ENCODE assay signal across 18 cellular contexts in the genomic region with DNA sequence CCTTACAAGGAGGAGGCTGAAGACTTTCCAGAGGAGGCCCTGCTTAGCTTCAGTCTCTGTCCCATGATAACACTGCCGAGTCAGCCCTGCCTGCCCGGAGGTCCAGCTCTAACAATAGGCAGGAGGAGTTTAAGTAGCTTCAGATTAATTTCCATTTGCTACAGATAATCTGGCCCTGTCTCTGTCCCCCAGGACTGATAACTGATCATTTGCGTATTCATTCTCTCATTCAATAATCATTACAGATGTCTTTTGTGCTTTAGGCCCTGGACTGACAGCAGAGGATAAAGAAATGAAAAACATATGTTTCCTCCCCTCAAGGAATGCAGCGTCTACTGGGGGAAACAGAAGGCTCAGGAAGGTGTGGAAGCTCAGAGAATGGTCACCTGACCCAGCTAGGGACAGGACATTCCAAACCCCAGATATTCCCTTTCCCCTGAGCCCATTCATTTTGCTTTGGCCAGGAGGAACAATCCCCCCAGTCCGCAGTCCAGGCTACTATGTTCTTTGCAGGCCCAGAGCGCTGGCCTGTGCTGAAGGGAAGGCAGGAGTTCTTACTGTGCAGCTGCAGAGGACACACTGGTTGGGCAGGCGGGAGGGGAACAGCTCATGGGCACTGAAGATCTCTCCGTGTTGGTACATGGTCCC. TPM values are rescaled to one million over a fixed set of nuclear protein-coding genes. Genes with fewer than 3 reads are reported as not detected.
DNase-seq lines count a peak whose midpoint lies in the region; ATAC-seq and TF ChIP-seq lines count a peak whose summit lies in the region.
"Had no signal": no experiment of that assay in that cellular context is flagged by ENCODE, and none has a peak within 500 bp of the region (broad histone marks: within the 10 kb centered on the region; RNA-seq: fewer than 3 reads in every experiment).

No MANE protein-coding gene starts in this region.

- no CpG with 5 or more reads among the region's 8 CpGs for WGBS in neuronal stem cell (ENCODE audit: extremely low coverage in 2 of 2, insufficient read length in 2 of 2, insufficient replicate concordance in 1 of 2), 2 donors

- no peak overlapping the region for H2BK15ac ChIP-seq in neuronal stem cell (ENCODE audit: low read length)

- H2AFZ ChIP-seq in neuronal stem cell (ENCODE audit: low read length), result peak overlapping the region; percentile 83

- H3K9me3 ChIP-seq in cardiac muscle cell (ENCODE audit: low read depth) (no peaks in the 10 kb centered on the region), neuronal stem cell (replicated peaks in 1 of 2; ENCODE audit: control insufficient read depth in 2 of 2, insufficient read depth in 1 of 2, low read depth in 1 of 2, low read length in 2 of 2) (no peaks in the 10 kb centered on the region)
- H3K9me3 ChIP-seq in effector memory CD4-positive, alpha-beta T cell (ENCODE audit: control insufficient read depth, low read length), result no peaks in the 10 kb centered on the region
- H3K9me3 ChIP-seq: upper lobe of left lung had no signal

- H3K27ac ChIP-seq in cardiac muscle cell, result peak overlapping the region; percentile 77
- H3K27ac ChIP-seq in neuronal stem cell (replicated peaks; ENCODE audit: low read length), result no peak overlapping the region
- no peak overlapping the region for H3K27ac ChIP-seq in effector memory CD4-positive, alpha-beta T cell (ENCODE audit: insufficient read depth, low read length, poor library complexity, severe bottlenecking)
- H3K27ac ChIP-seq: KMS-11, upper lobe of left lung had no signal

- peaks cover 11% of the 10 kb centered on the region for H3K4me1 Mint-ChIP-seq in WTC11

- no peaks in the 10 kb centered on the region for H3K27me3 Mint-ChIP-seq in WTC11 (ENCODE audit: low read depth)

- H3K79me1 ChIP-seq in neuronal stem cell (ENCODE audit: low read depth, low read length), result no peaks in the 10 kb centered on the region

- no peak overlapping the region for H3K9ac ChIP-seq in neuronal stem cell (ENCODE audit: low read depth, low read length, poor library complexity)
- H3K9ac ChIP-seq: KMS-11 had no signal

- H2AK5ac ChIP-seq in neuronal stem cell (ENCODE audit: low read depth, low read length), result no peak overlapping the region

- no peak overlapping the region for H4K8ac ChIP-seq in neuronal stem cell (ENCODE audit: low read depth, low read length)

- H3K27ac Mint-ChIP-seq in WTC11, result peak overlapping the region; percentile 26; the same call in 1 of the 2 replicates
- H3K27ac Mint-ChIP-seq: T-helper 1 cell treated with Interleukin-12 subunit alpha and Interleukin-12 subunit beta and Interleukin-4 antibody, amounts not matched to agents 30 μg/mL and 1 μg/mL, for 36 hours had no signal

- H2BK5ac ChIP-seq in neuronal stem cell (ENCODE audit: low read length), result no peak overlapping the region

- H3K4me3 ChIP-seq in cardiac muscle cell (no peak overlapping the region), neuronal stem cell (ENCODE audit: low read length in 2 of 2) (no peak overlapping the region)
- H3K4me3 ChIP-seq in effector memory CD4-positive, alpha-beta T cell (ENCODE audit: insufficient read depth, low read depth, low read length, poor library complexity, severe bottlenecking), result no peak overlapping the region
- H3K4me3 ChIP-seq: upper lobe of left lung had no signal

- H3K4me1 ChIP-seq in cardiac muscle cell (ENCODE audit: low read depth) (peaks cover 12% of the 10 kb centered on the region), neuronal stem cell (ENCODE audit: control insufficient read depth in 2 of 2, insufficient read depth in 1 of 2, low read depth in 1 of 2, low read length in 2 of 2) (peaks cover 7 to 10% of the 10 kb centered on the region in 2 donors)
- no peaks in the 10 kb centered on the region for H3K4me1 ChIP-seq in effector memory CD4-positive, alpha-beta T cell (ENCODE audit: control insufficient read depth, insufficient read depth, low read length, poor library complexity, severe bottlenecking)
- H3K4me1 ChIP-seq: upper lobe of left lung had no signal

- H2BK120ac ChIP-seq in neuronal stem cell (ENCODE audit: low read depth, low read length), result no peak overlapping the region

- H3K23ac ChIP-seq in neuronal stem cell (ENCODE audit: low read depth, low read length, poor library complexity), result no peak overlapping the region

- H4K91ac ChIP-seq in neuronal stem cell (ENCODE audit: low read depth, low read length, poor library complexity), result no peak overlapping the region

- H3K4me2 ChIP-seq in neuronal stem cell (ENCODE audit: insufficient read depth, low read length, poor library complexity, severe bottlenecking), result no peak overlapping the region
- H3K4me2 ChIP-seq: KMS-11 had no signal

- no peak overlapping the region for H3K4me3 Mint-ChIP-seq in WTC11
- H3K4me3 Mint-ChIP-seq: T-helper 1 cell treated with Interleukin-12 subunit alpha and Interleukin-12 subunit beta and Interleukin-4 antibody, amounts not matched to agents 30 μg/mL and 1 μg/mL, for 36 hours had no signal

- H3K18ac ChIP-seq in neuronal stem cell (ENCODE audit: low read length), result peak overlapping the region; percentile 66

- H3K36me3 Mint-ChIP-seq in WTC11, result no peaks in the 10 kb centered on the region

- H2BK12ac ChIP-seq in neuronal stem cell (ENCODE audit: low read length), result no peak overlapping the region

- intact Hi-C loops in left colon (cut with DNase I, micrococcal nuclease), result no loop called here

- H3K36me3 ChIP-seq in cardiac muscle cell, result no peaks in the 10 kb centered on the region
- no peaks in the 10 kb centered on the region for H3K36me3 ChIP-seq in neuronal stem cell (replicated peaks in 1 of 2; ENCODE audit: control insufficient read depth in 2 of 2, insufficient read depth in 2 of 2, low read length in 2 of 2)
- no peaks in the 10 kb centered on the region for H3K36me3 ChIP-seq in effector memory CD4-positive, alpha-beta T cell (ENCODE audit: control insufficient read depth, insufficient read depth, low read length)
- H3K36me3 ChIP-seq: upper lobe of left lung had no signal

- ATAC-seq in WTC11 (peak; percentile 58), HG03159 (IDR thresholded peaks at IDR 0.05; ENCODE audit: unreplicated experiment) (no peak), left colon (no peak)

- TF ChIP-seq CTCF in WTC11 (IDR thresholded peaks at IDR 0.05) (no peak), cardiac muscle cell (IDR thresholded peaks at IDR 0.05; ENCODE audit: low read depth, low read length) (no peak)

- CTCF ChIA-PET in WTC11 (lab: Charles Lee), result interaction anchor here (0.8 to 2.3 kb wide), 10 partner anchors 9 to 389 kb away, joined by 3 to 43 read pairs (median 6); a partner anchor contains a TSS

- DNase-seq in ELF-1 (ENCODE audit: low read depth, low spot score) (peak; percentile 51), WTC11 (ENCODE audit: low spot score) (no peak), cardiac muscle cell (ENCODE audit: low read depth in 1 of 2, low spot score in 1 of 2) (peak; percentile 32 to 87), neuronal stem cell (ENCODE audit: low spot score) (no peak), left colon (no peak), RKO (ENCODE audit: low spot score) (no peak)
- no peak for DNase-seq in effector memory CD4-positive, alpha-beta T cell
- DNase-seq: activated effector memory CD4-positive, alpha-beta T cell treated with Interleukin-2 at 50 U/mL for 16 hours; AML-193; DMS79; NCI-H1436; NCI-H345; occipital lobe; upper lobe of left lung had no signal

- H3K9me3 Mint-ChIP-seq in WTC11, result no peaks in the 10 kb centered on the region
- H3K9me3 Mint-ChIP-seq: T-helper 1 cell treated with Interleukin-12 subunit alpha and Interleukin-12 subunit beta and Interleukin-4 antibody, amounts not matched to agents 30 μg/mL and 1 μg/mL, for 36 hours had no signal

- POLR2A ChIA-PET in WTC11 (lab: Charles Lee), result interaction anchor here (0.5 to 1.4 kb wide), 2 partner anchors 10 to 14 kb away, joined by 3 to 4 read pairs; no protein-coding TSS in a partner anchor

- no peak overlapping the region for H3K4ac ChIP-seq in neuronal stem cell (ENCODE audit: low read length)

- no peaks in the 10 kb centered on the region for H3K27me3 ChIP-seq in cardiac muscle cell
- peaks cover 0 to 3% (median 0%) of the 10 kb centered on the region in 3 experiments for H3K27me3 ChIP-seq in neuronal stem cell (ENCODE audit: control insufficient read depth in 3 of 3, insufficient read depth in 3 of 3, low read depth in 1 of 3, low read length in 3 of 3)
- H3K27me3 ChIP-seq in effector memory CD4-positive, alpha-beta T cell (replicated peaks; ENCODE audit: control insufficient read depth, insufficient read depth, low read length, poor library complexity, severe bottlenecking), result no peaks in the 10 kb centered on the region
- H3K27me3 ChIP-seq: upper lobe of left lung had no signal

- peak overlapping the region; percentile 3 for H3K14ac ChIP-seq in neuronal stem cell (ENCODE audit: low read length)

TF ChIP-seq in WTC11, 78 proteins besides CTCF, POLR2A, EP300 and RAD21 (continues in another document):
- no peak for TF ChIP-seq ZBTB21 (CRISPR knock-in tag; IDR thresholded peaks at IDR 0.05; ENCODE audit: borderline replicate concordance)
- TF ChIP-seq FOXK1 (CRISPR knock-in tag; IDR thresholded peaks at IDR 0.05), result no peak
- TF ChIP-seq JAZF1 (CRISPR knock-in tag; IDR thresholded peaks at IDR 0.05), result no peak
- no peak for TF ChIP-seq NFATC4 (CRISPR knock-in tag; IDR thresholded peaks at IDR 0.05)
- TF ChIP-seq SMAD3 (CRISPR knock-in tag; IDR thresholded peaks at IDR 0.05; ENCODE audit: borderline replicate concordance), result no peak
- TF ChIP-seq ZNF263 (CRISPR knock-in tag; IDR thresholded peaks at IDR 0.05; ENCODE audit: low read depth), result no peak
- TF ChIP-seq, protein P1, sequence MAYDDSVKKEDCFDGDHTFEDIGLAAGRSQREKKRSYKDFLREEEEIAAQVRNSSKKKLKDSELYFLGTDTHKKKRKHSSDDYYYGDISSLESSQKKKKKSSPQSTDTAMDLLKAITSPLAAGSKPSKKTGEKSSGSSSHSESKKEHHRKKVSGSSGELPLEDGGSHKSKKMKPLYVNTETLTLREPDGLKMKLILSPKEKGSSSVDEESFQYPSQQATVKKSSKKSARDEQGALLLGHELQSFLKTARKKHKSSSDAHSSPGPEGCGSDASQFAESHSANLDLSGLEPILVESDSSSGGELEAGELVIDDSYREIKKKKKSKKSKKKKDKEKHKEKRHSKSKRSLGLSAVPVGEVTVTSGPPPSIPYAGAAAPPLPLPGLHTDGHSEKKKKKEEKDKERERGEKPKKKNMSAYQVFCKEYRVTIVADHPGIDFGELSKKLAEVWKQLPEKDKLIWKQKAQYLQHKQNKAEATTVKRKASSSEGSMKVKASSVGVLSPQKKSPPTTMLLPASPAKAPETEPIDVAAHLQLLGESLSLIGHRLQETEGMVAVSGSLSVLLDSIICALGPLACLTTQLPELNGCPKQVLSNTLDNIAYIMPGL (CRISPR knock-in tag; IDR thresholded peaks at IDR 0.05), result no peak

RNA-seq across cellular contexts. Expression of a gene that starts 20.8 kb away (rescaled TPM):
- total RNA-seq in WTC11 (2021) (0.25 to 0.55 TPM (median 0.37 TPM) in 3 replicates), cardiac muscle cell (not detected in 2 replicates), left colon (1 to 10 TPM in 1 of 2 donors, not detected in 1; 4.6 TPM)
- not detected in 2 replicates for polyA plus RNA-seq in cardiac muscle cell
- polyA plus RNA-seq in neuronal stem cell (2013, experiment 1 of 2), result 0.81 TPM
- polyA plus RNA-seq in neuronal stem cell (2013, experiment 2 of 2), result 0.80 TPM
- total RNA-seq: lower leg skin, occipital lobe had no signal

RNA-seq across cellular contexts. Expression of a gene that starts 38.2 kb away (rescaled TPM):
- total RNA-seq in WTC11 (2021) (11.0 to 13.6 TPM (median 11.2 TPM) in 3 replicates), cardiac muscle cell (10.0 and 15.3 TPM in 2 replicates), left colon (10 to 100 TPM; 11.2 to 12.6 TPM)
- polyA plus RNA-seq in cardiac muscle cell, result 3.3 and 4.0 TPM in 2 replicates
- polyA plus RNA-seq in neuronal stem cell (2013, experiment 1 of 2), result 9.8 TPM
- polyA plus RNA-seq in neuronal stem cell (2013, experiment 2 of 2), result 10.2 TPM

Comparison
In these comparisons a context has a peak if more than half of its experiments do, and no peak if none do; other contexts are left out.
1. DNase-seq: peak in ELF-1 (single experiment) and cardiac muscle cell (2 of 2); none in WTC11 (single experiment), neuronal stem cell (single experiment), effector memory CD4-positive, alpha-beta T cell (0 of 3), left colon (0 of 2) and RKO (single experiment).